In the genomic region with DNA sequence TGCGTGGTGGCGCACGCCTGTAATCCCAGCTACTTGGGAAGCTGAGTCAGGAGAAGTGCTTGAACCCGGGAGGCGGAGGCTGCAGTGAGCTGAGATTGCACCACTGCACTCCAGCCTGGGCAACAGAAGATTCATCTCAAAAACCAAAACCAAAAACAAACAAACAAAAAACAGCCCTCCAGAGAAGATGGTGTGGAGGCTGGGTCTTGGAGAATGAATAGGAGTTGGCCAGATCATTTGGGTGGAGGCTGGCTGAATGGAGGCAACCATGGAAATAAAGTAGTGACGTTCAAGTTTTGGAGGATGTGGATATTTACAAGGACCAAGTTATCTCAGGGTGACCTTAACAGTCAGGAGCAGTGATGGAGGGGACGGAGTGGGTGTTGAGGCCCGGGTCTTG, we compare ENCODE assay signal across 16 cellular contexts.
"Had no signal": no experiment of that assay in that cellular context is flagged by ENCODE, and none has a peak within 500 bp of the region (broad histone marks: within the 10 kb centered on the region; RNA-seq: fewer than 3 reads in every experiment).

No MANE protein-coding gene starts in this region.

- ATAC-seq: left ventricle myocardium superior, pancreas had no signal

- H3K27ac Mint-ChIP-seq: activated naive CD4-positive, alpha-beta T cell treated with anti-CD3 and anti-CD28 coated beads, Interleukin-2, amount 10 ng/mL, durations not matched to agents 7 days and 5 days; endodermal cell had no signal

- H3K36me3 ChIP-seq: pancreas, upper lobe of left lung had no signal

- H3K4me3 Mint-ChIP-seq: activated naive CD4-positive, alpha-beta T cell treated with anti-CD3 and anti-CD28 coated beads, Interleukin-2, amount 10 ng/mL, durations not matched to agents 7 days and 5 days; endodermal cell; neural crest cell had no signal

- H3K4me3 ChIP-seq: pancreas, upper lobe of left lung had no signal

- H3K27me3 ChIP-seq: brain microvascular endothelial cell, pancreas, upper lobe of left lung had no signal

- H3K27ac ChIP-seq: brain microvascular endothelial cell, pancreas, upper lobe of left lung had no signal

- H3K27me3 Mint-ChIP-seq: activated naive CD4-positive, alpha-beta T cell treated with anti-CD3 and anti-CD28 coated beads, Interleukin-2, amount 10 ng/mL, durations not matched to agents 7 days and 5 days had no signal

- H3K9me3 ChIP-seq: pancreas, upper lobe of left lung had no signal

- H3K9me3 Mint-ChIP-seq: neural crest cell had no signal

- DNase-seq: activated CD4-positive, CD25-positive, alpha-beta regulatory T cell treated with anti-CD3 and anti-CD28 coated beads, Interleukin-2, amount 50 U/mL, for 72 hours; activated naive CD4-positive, alpha-beta T cell treated with anti-CD3 and anti-CD28 coated beads, Interleukin-2, amount 10 ng/mL, durations not matched to agents 7 days and 5 days; amygdala; brain microvascular endothelial cell; cerebellar nuclear complex; dermis blood vessel endothelial cell; endodermal cell; erythroblast; hippocampal formation; left ventricle myocardium superior; mesendoderm; pancreas; stimulated activated CD4-positive, alpha-beta T cell treated with anti-CD3 and anti-CD28 coated beads, Interleukin-12 subunit alpha, Interleukin-12 subunit beta, amount 100 ng/mL, for 4 hours; stimulated activated naive CD4-positive, alpha-beta T cell treated with Interleukin-2 at 50 U/mL for 16 hours; upper lobe of left lung had no signal
